In genomic region chr12:751828-752672, GRCh38 we compare ENCODE assay signal across 8 cellular contexts. TPM values are rescaled to one million over a fixed set of nuclear protein-coding genes. Genes with fewer than 3 reads are reported as not detected.
DNase-seq lines count a peak whose midpoint lies in the region; ATAC-seq and TF ChIP-seq lines count a peak whose summit lies in the region.

Gene WNK1, plus strand, starts transcription at chr12:752579. Its CDS starts 987 bp downstream, at chr12:753566.

- H2AFZ ChIP-seq in osteoblast (ENCODE audit: low read length), result peak within 1 kb of the TSS; percentile 91

- TF ChIP-seq CTCF in GM10248 (IDR thresholded peaks at IDR 0.05; ENCODE audit: control extremely low read depth, extremely low read depth, low read depth, missing control alignments), result no peak
- no peak for TF ChIP-seq CTCF in glutamatergic neuron (IDR thresholded peaks at IDR 0.05; ENCODE audit: partially characterized antibody, unreplicated experiment)
- TF ChIP-seq CTCF in osteoblast (IDR thresholded peaks at IDR 0.05; ENCODE audit: extremely low read depth, low read depth, low read length), result no peak

- H3K9me3 ChIP-seq in osteoblast (ENCODE audit: low read depth, low read length) (no peaks in the 10 kb centered on the region), thymus (ENCODE audit: control insufficient read depth) (no peaks in the 10 kb centered on the region)

- POLR2A ChIA-PET in GM10248 (lab: Yijun Ruan, JAX), result interaction anchor here (0.5 to 2.5 kb wide), 8 partner anchors 9 to 160 kb away, joined by 3 to 9 read pairs (median 5); partner anchors contain the start of gene NINJ2

- H3K9me3 Mint-ChIP-seq in activated naive CD8-positive, alpha-beta T cell (ENCODE audit: low read depth), result no peaks in the 10 kb centered on the region
- peaks cover 2% of the 10 kb centered on the region for H3K9me3 Mint-ChIP-seq in glutamatergic neuron (ENCODE audit: unreplicated experiment)

- no peaks in the 10 kb centered on the region for H3K27me3 Mint-ChIP-seq in activated naive CD8-positive, alpha-beta T cell
- H3K27me3 Mint-ChIP-seq in glutamatergic neuron (ENCODE audit: unreplicated experiment), result peaks cover 4% of the 10 kb centered on the region

- peaks cover 25% of the 10 kb centered on the region for H3K4me1 Mint-ChIP-seq in activated naive CD8-positive, alpha-beta T cell (ENCODE audit: low read depth)
- peaks cover 24% of the 10 kb centered on the region for H3K4me1 Mint-ChIP-seq in glutamatergic neuron (ENCODE audit: low read depth, unreplicated experiment)

- peaks cover 43% of the 10 kb centered on the region for H3K79me2 ChIP-seq in osteoblast (ENCODE audit: insufficient read depth, low read length)

- H3K36me3 ChIP-seq in osteoblast (ENCODE audit: insufficient read depth, low read length) (no peaks in the 10 kb centered on the region), thymus (ENCODE audit: control insufficient read depth, insufficient read depth) (no peaks in the 10 kb centered on the region)

- peaks cover 38% of the 10 kb centered on the region for H4K20me1 ChIP-seq in osteoblast (ENCODE audit: insufficient read depth, low read length)

- ATAC-seq in HG02623 (IDR thresholded peaks at IDR 0.05; ENCODE audit: unreplicated experiment), result peak; percentile 47

- WGBS in thymus, result under 1% methylated on average over 47 of the region's 47 CpGs

- peak; percentile 96 for DNase-seq in GM10248 (ENCODE audit: extremely low spot score)
- peak; percentile 98 for DNase-seq in NCI-H1105 (lab: John Stamatoyannopoulos, UW)
- DNase-seq in SKM-1 treated with dmso at 0.1 percent for 144 hours (lab: John Stamatoyannopoulos, UW; ENCODE audit: unreplicated experiment), result peak; percentile 88
- peak; percentile 97 for DNase-seq in glutamatergic neuron
- DNase-seq in osteoblast (ENCODE audit: insufficient read length, low spot score, missing footprints), result peak; percentile 98

- H3K27ac Mint-ChIP-seq in activated naive CD8-positive, alpha-beta T cell, result peak within 1 kb of the TSS; percentile 93
- peak within 1 kb of the TSS; percentile 75 for H3K27ac Mint-ChIP-seq in glutamatergic neuron (ENCODE audit: unreplicated experiment)

- peaks cover 4% of the 10 kb centered on the region for H3K36me3 Mint-ChIP-seq in activated naive CD8-positive, alpha-beta T cell
- H3K36me3 Mint-ChIP-seq in glutamatergic neuron (ENCODE audit: unreplicated experiment), result no peaks in the 10 kb centered on the region

- H3K4me1 ChIP-seq in osteoblast (ENCODE audit: insufficient read depth, low read length) (peaks cover 20% of the 10 kb centered on the region), thymus (ENCODE audit: control insufficient read depth, insufficient read depth, low read length) (peaks cover 6% of the 10 kb centered on the region)

- H3K27ac ChIP-seq in osteoblast (ENCODE audit: low read depth, low read length), result peak within 1 kb of the TSS; percentile 72
- H3K27ac ChIP-seq in thymus (ENCODE audit: low read depth), result peak within 1 kb of the TSS; percentile 95

- CTCF ChIA-PET in GM10248 (lab: Yijun Ruan, JAX), result interaction anchor here (0.9 to 5.8 kb wide), 51 partner anchors 9 to 850 kb away, joined by 3 to 52 read pairs (median 8); partner anchors contain the start of genes NINJ2 and RAD52

- peak within 1 kb of the TSS; percentile 95 for H3K4me3 Mint-ChIP-seq in activated naive CD8-positive, alpha-beta T cell
- H3K4me3 Mint-ChIP-seq in glutamatergic neuron (ENCODE audit: unreplicated experiment), result peak within 1 kb of the TSS; percentile 98

- peak within 1 kb of the TSS; percentile 96 for H3K4me2 ChIP-seq in osteoblast (ENCODE audit: insufficient read depth, low read length)

- H3K4me3 ChIP-seq in osteoblast (ENCODE audit: insufficient read depth, low read length) (peak within 1 kb of the TSS; percentile 76), thymus (ENCODE audit: low read length) (peak within 1 kb of the TSS; percentile 92)

- H3K27me3 ChIP-seq in osteoblast (ENCODE audit: insufficient read depth, low read length) (no peaks in the 10 kb centered on the region), thymus (ENCODE audit: control insufficient read depth, insufficient read depth) (no peaks in the 10 kb centered on the region)

RNA-seq across cellular contexts. Expression of gene WNK1, which starts in this region (rescaled TPM):
- total RNA-seq in glutamatergic neuron (ENCODE audit: unreplicated experiment) (182 TPM), osteoblast (110 and 127 TPM in 2 replicates)
- 26.3 TPM for polyA plus RNA-seq in thymus

Comparison
In these comparisons a context has a peak if more than half of its experiments do, and no peak if none do; other contexts are left out.
1. Peak in every context shown above with its lines: DNase-seq, ATAC-seq, H3K4me3 ChIP-seq and H3K27ac ChIP-seq.